22 cellular contexts compared by ENCODE assay signal in genomic region chr14:95408731-95409471, GRCh38.
A peak's percentile ranks its signal among the peaks of the same experiment; 100 is the strongest.
DNase-seq lines count a peak whose midpoint lies in the region; ATAC-seq, FAIRE-seq and TF ChIP-seq lines count a peak whose summit lies in the region.
"Had no signal": no experiment of that assay in that cellular context is flagged by ENCODE, and none has a peak within 500 bp of the region (broad histone marks: within the 10 kb centered on the region; RNA-seq: fewer than 3 reads in every experiment).

No MANE protein-coding gene starts in this region.

- 57 to 73% (median 64%) methylated on average over 12 to 17 of the region's 17 CpGs for WGBS in heart left ventricle, 4 donors
- 76 to 92% (median 88%) methylated on average over 15 to 17 of the region's 17 CpGs for WGBS in spleen, 5 donors
- 70 to 82% (median 74%) methylated on average over 17 of the region's 17 CpGs for WGBS in ovary, 3 donors

- ATAC-seq in heart left ventricle = peak; percentile 16 to 60 (median 31)
- ATAC-seq: foreskin keratinocyte had no signal

- TF ChIP-seq EP300 in ovary (IDR thresholded peaks at IDR 0.05) = no peak

- no peak for FAIRE-seq in GM19239 (lab: Jason Lieb, UNC)
- FAIRE-seq: GM12891 had no signal

- intact Hi-C loops in heart left ventricle (cut with DNase I) (no loop called here), spleen (cut with DNase I; ENCODE audit: low total_unique reads) (no loop called here), ovary (cut with DNase I) (no loop called here)

- H3K4me3 ChIP-seq in heart left ventricle (no peak overlapping the region), muscle layer of colon (ENCODE audit: low read depth in 1 of 2, low read length in 2 of 2) (no peak overlapping the region), spleen (no peak overlapping the region), ovary (no peak overlapping the region)
- H3K4me3 ChIP-seq: lung, skin epidermis had no signal

- TF ChIP-seq POLR2A in heart left ventricle (IDR thresholded peaks at IDR 0.05) = no peak
- no peak for TF ChIP-seq POLR2A in spleen (IDR thresholded peaks at IDR 0.05)
- no peak for TF ChIP-seq POLR2A in ovary (IDR thresholded peaks at IDR 0.05)

- H3K4me1 ChIP-seq in heart left ventricle (peaks cover 9 to 33% (median 18%) of the 10 kb centered on the region in 12 donors), muscle layer of colon (ENCODE audit: insufficient read depth, low read length) (peaks cover 23% of the 10 kb centered on the region), spleen (peaks cover 0 to 4% (median 0%) of the 10 kb centered on the region in 6 donors), ovary (ENCODE audit: insufficient read depth) (no peaks in the 10 kb centered on the region)
- H3K4me1 ChIP-seq: foreskin keratinocyte had no signal

- H3K27me3 ChIP-seq in heart left ventricle (no peaks in the 10 kb centered on the region), muscle layer of colon (ENCODE audit: control insufficient read depth in 1 of 2, insufficient read depth in 2 of 2, low read length in 2 of 2) (no peaks in the 10 kb centered on the region), spleen (replicated peaks in 1 of 7) (no peaks in the 10 kb centered on the region), ovary (no peaks in the 10 kb centered on the region)

- DNase-seq in heart left ventricle (peak in 3 of 5 donors; percentile 34 to 43 (median 38)), spleen (peak; percentile 69), GM19239 (ENCODE audit: insufficient read length, low spot score) (no peak), islet precursor cell (no peak), ovary (no peak), NAMALWA (ENCODE audit: low spot score) (no peak)
- DNase-seq: CD4-positive, alpha-beta T cell; dermis blood vessel endothelial cell; DMS153; foreskin keratinocyte; NCI-H1048; NCI-H2081; NCI-H510A treated with DMSO at 0.1 percent for 48 hours; stimulated activated CD4-positive, alpha-beta T cell treated with anti-CD3 and anti-CD28 coated beads, Interleukin-4, amount 100 ng/mL, for 4 hours; trophoblast cell had no signal

- H3K9me3 ChIP-seq in heart left ventricle (no peaks in the 10 kb centered on the region), muscle layer of colon (ENCODE audit: low read length) (no peaks in the 10 kb centered on the region), spleen (no peaks in the 10 kb centered on the region), ovary (no peaks in the 10 kb centered on the region)

- H3K27ac ChIP-seq in angular gyrus (ENCODE audit: low read depth, low read length) (peak overlapping the region; percentile 72), heart left ventricle (peak overlapping the region in 11 of 12 donors; percentile 56 to 86 (median 78)), muscle layer of colon (ENCODE audit: low read depth, low read length) (peak overlapping the region; percentile 40), spleen (peak overlapping the region in 2 of 8 donors; percentile 18 to 29), ovary (no peak overlapping the region)
- H3K27ac ChIP-seq: foreskin keratinocyte, KMS-11, RWPE1 had no signal

- peaks cover 0 to 20% (median 0%) of the 10 kb centered on the region in 9 donors for H3K36me3 ChIP-seq in heart left ventricle
- no peaks in the 10 kb centered on the region for H3K36me3 ChIP-seq in muscle layer of colon (ENCODE audit: insufficient read depth, low read length)
- peaks cover 0 to 67% (median 5%) of the 10 kb centered on the region in 6 donors for H3K36me3 ChIP-seq in spleen
- no peaks in the 10 kb centered on the region for H3K36me3 ChIP-seq in ovary

- TF ChIP-seq CTCF in heart left ventricle (IDR thresholded peaks at IDR 0.05) (no peak), spleen (IDR thresholded peaks at IDR 0.05 in 8 of 11, conservative IDR thresholded peaks at IDR 0.05 in 3 of 11) (no peak), ovary (IDR thresholded peaks at IDR 0.05) (no peak)

- H3K9ac ChIP-seq in muscle layer of colon (ENCODE audit: low read length) = no peak overlapping the region
- H3K9ac ChIP-seq: KMS-11 had no signal

Comparison
In these comparisons a context has a peak if more than half of its experiments do, and no peak if none do; other contexts are left out.
1. H3K27ac ChIP-seq: peak in angular gyrus (single experiment), heart left ventricle (11 of 12) and muscle layer of colon (single experiment); none in ovary (0 of 2).
2. DNase-seq: peak in heart left ventricle (3 of 5) and spleen (single experiment); none in GM19239 (single experiment), islet precursor cell (single experiment), ovary (0 of 5) and NAMALWA (single experiment).